In genomic region chr12:120356567-120357030, GRCh38 we compare ENCODE assay signal across 8 cellular contexts. TPM values are rescaled to one million over a fixed set of nuclear protein-coding genes. Genes with fewer than 3 reads are reported as not detected.
DNase-seq lines count a peak whose midpoint lies in the region; ATAC-seq and TF ChIP-seq lines count a peak whose summit lies in the region.

No MANE protein-coding gene starts in this region.

- H3K4me1 ChIP-seq in GM23338 (ENCODE audit: insufficient read depth) (peaks cover 27% of the 10 kb centered on the region), lower lobe of right lung (peaks cover 5% of the 10 kb centered on the region)

- H3K4me3 Mint-ChIP-seq in GM23338 = no peak overlapping the region; the same call in 2 of the 3 replicates

- H3K36me3 ChIP-seq in GM23338 (ENCODE audit: insufficient read depth) (peaks cover 14% of the 10 kb centered on the region), lower lobe of right lung (no peaks in the 10 kb centered on the region)

- peaks cover 3% of the 10 kb centered on the region for H3K27me3 Mint-ChIP-seq in GM23338 (ENCODE audit: insufficient read depth, low read depth, poor library complexity)

- no peaks in the 10 kb centered on the region for H3K9me2 ChIP-seq in GM23338 (ENCODE audit: insufficient read depth)

- H3K27me3 ChIP-seq in GM23338 (ENCODE audit: insufficient read depth) (no peaks in the 10 kb centered on the region), lower lobe of right lung (ENCODE audit: low read depth) (peaks cover 22% of the 10 kb centered on the region)

- H3F3A ChIP-seq in GM23338 (replicated peaks; ENCODE audit: low read depth) = peaks cover 28% of the 10 kb centered on the region

- TF ChIP-seq CTCF in GM23338 (conservative IDR thresholded peaks at IDR 0.05; ENCODE audit: low read depth in 2 of 2) = peak; percentile 88 to 97
- peak; percentile 83 for TF ChIP-seq CTCF in lower lobe of right lung (IDR thresholded peaks at IDR 0.05)

- H3K9me3 Mint-ChIP-seq in GM23338 = peaks cover 3% of the 10 kb centered on the region; the same call in 1 of the 3 replicates

- peak; percentile 66 for ATAC-seq in GM23338
- peak; percentile 88 to 94 for ATAC-seq in lower lobe of right lung
- no peak for ATAC-seq in GM18867 (IDR thresholded peaks at IDR 0.05; ENCODE audit: unreplicated experiment)

- H3K9me3 ChIP-seq in lower lobe of right lung = no peaks in the 10 kb centered on the region

- no peak overlapping the region for H3K4me2 ChIP-seq in GM23338

- peaks cover 83% of the 10 kb centered on the region for H3K36me3 Mint-ChIP-seq in GM23338 (ENCODE audit: low read depth)

- no peak overlapping the region for H3K27ac ChIP-seq in GM23338 (ENCODE audit: low read depth)
- no peak overlapping the region for H3K27ac ChIP-seq in lower lobe of right lung

- no peak overlapping the region for H2AFZ ChIP-seq in GM23338

- H3K27ac Mint-ChIP-seq in GM23338 = no peak overlapping the region

- peaks cover 37% of the 10 kb centered on the region for H3K4me1 Mint-ChIP-seq in GM23338

- intact Hi-C loops in lower lobe of right lung (cut with DNase I) = no loop called here

- H3K4me3 ChIP-seq in GM23338 = no peak overlapping the region
- H3K4me3 ChIP-seq in lower lobe of right lung = no peak overlapping the region

- H4K20me1 ChIP-seq in GM23338 (replicated peaks; ENCODE audit: insufficient read depth) = no peaks in the 10 kb centered on the region

- no peaks in the 10 kb centered on the region for H3K79me2 ChIP-seq in GM23338 (replicated peaks; ENCODE audit: insufficient read depth)

- DNase-seq in AG20443 (ENCODE audit: low spot score) (peak; percentile 92), GM23338 (ENCODE audit: low spot score) (peak; percentile 78), NCI-H748 treated with DMSO at 0.1 percent for 48 hours (lab: John Stamatoyannopoulos, UW) (peak; percentile 37), dedifferentiated amniotic fluid mesenchymal stem cell (ENCODE audit: extremely low spot score) (peak; percentile 58), lower lobe of right lung (peak; percentile 74)
- peak; percentile 68 for DNase-seq in activated CD4-positive, alpha-beta T cell treated with anti-CD3 and anti-CD28 coated beads, Interleukin-2, amount 50 U/mL, for 1 hour
- peak; percentile 58 to 72 (median 64) for DNase-seq in stimulated activated CD4-positive, alpha-beta T cell treated with anti-CD3 and anti-CD28 coated beads, TNF-alpha, amount 100 ng/mL, for 4 hours (ENCODE audit: low read depth in 3 of 3)

TF ChIP-seq in GM23338, 12 proteins besides CTCF, POLR2A, EP300 and RAD21:
- TF ChIP-seq ETS1 (IDR thresholded peaks at IDR 0.05) (no peak), CREB1 (CRISPR knock-in tag; IDR thresholded peaks at IDR 0.05; ENCODE audit: low read depth) (0 out of 2 replicates have a peak, but pooled peaks have one; percentile 39)

RNA-seq across cellular contexts. Expression of gene MSI1, which starts 12.4 kb away (rescaled TPM):
- 8.1 and 12.8 TPM in 2 replicates for total RNA-seq in GM23338 (2014; rRNA removed; shearing (Covaris generic))
- polyA plus RNA-seq in GM23338 (2016; fragmentation: Nextera tagmentation; extraction: Ambion mirVana) = 16.9 and 19.2 TPM in 2 replicates
- 0.44 TPM for total RNA-seq in lower lobe of right lung

RNA-seq across cellular contexts. Expression of gene PLA2G1B, which starts 29.0 kb away (rescaled TPM):
- total RNA-seq in GM23338 (2014; rRNA removed; shearing (Covaris generic)) = not detected in 2 replicates
- not detected in 2 replicates for polyA plus RNA-seq in GM23338 (2016; fragmentation: Nextera tagmentation; extraction: Ambion mirVana)
- 42.2 TPM for total RNA-seq in lower lobe of right lung

RNA-seq across cellular contexts. Expression of gene SIRT4, which starts 54.5 kb away (rescaled TPM):
- 0.78 and 2.0 TPM in 2 replicates for total RNA-seq in GM23338 (2014; rRNA removed; shearing (Covaris generic))
- 3.0 and 4.1 TPM in 2 replicates for polyA plus RNA-seq in GM23338 (2016; fragmentation: Nextera tagmentation; extraction: Ambion mirVana)
- total RNA-seq in lower lobe of right lung = 2.1 TPM

Comparison
In these comparisons a context has a peak if more than half of its experiments do, and no peak if none do; other contexts are left out.
1. DNase-seq: peak in every context shown above with its lines; median percentile 92 in AG20443; 78 in GM23338; 74 in lower lobe of right lung; 68 in activated CD4-positive, alpha-beta T cell treated with anti-CD3 and anti-CD28 coated beads, Interleukin-2, amount 50 U/mL, for 1 hour; 64 in stimulated activated CD4-positive, alpha-beta T cell treated with anti-CD3 and anti-CD28 coated beads, TNF-alpha, amount 100 ng/mL, for 4 hours; 58 in dedifferentiated amniotic fluid mesenchymal stem cell; 37 in NCI-H748 treated with DMSO at 0.1 percent for 48 hours.
2. RNA of gene PLA2G1B, which starts 29.0 kb away (total RNA-seq): 42.2 TPM in lower lobe of right lung (single experiment); not detected in GM23338; every median in the first group is over 10 times any median in the second.